13 cellular contexts compared by ENCODE assay signal in genomic region chr2:44668336-44668735, GRCh38.
DNase-seq lines count a peak whose midpoint lies in the region; ATAC-seq and TF ChIP-seq lines count a peak whose summit lies in the region.
"Had no signal": no experiment of that assay in that cellular context is flagged by ENCODE, and none has a peak within 500 bp of the region (broad histone marks: within the 10 kb centered on the region; RNA-seq: fewer than 3 reads in every experiment).

No MANE protein-coding gene starts in this region.

- no peaks in the 10 kb centered on the region for H4K20me1 ChIP-seq in PC-3 (ENCODE audit: low read length)

- H3K27me3 Mint-ChIP-seq in CD14-positive monocyte (ENCODE audit: low read depth in 3 of 3), result peaks cover 3 to 5% (median 3%) of the 10 kb centered on the region in 3 donors

- no peaks in the 10 kb centered on the region for H3K4me1 Mint-ChIP-seq in CD14-positive monocyte

- H3K9me3 Mint-ChIP-seq in CD14-positive monocyte, result no peaks in the 10 kb centered on the region
- H3K9me3 Mint-ChIP-seq: mesothelial cell of epicardium had no signal

- H3F3A ChIP-seq in PC-3 (ENCODE audit: low read length, unreplicated experiment), result no peaks in the 10 kb centered on the region

- no peak overlapping the region for H3K9ac ChIP-seq in PC-3 (ENCODE audit: low read length)

- no peaks in the 10 kb centered on the region for H3K79me2 ChIP-seq in PC-3 (ENCODE audit: low read length)

- H3K4me3 Mint-ChIP-seq in CD14-positive monocyte, result no peak overlapping the region
- H3K4me3 Mint-ChIP-seq: mesothelial cell of epicardium had no signal

- no peaks in the 10 kb centered on the region for H3K9me2 ChIP-seq in PC-3 (replicated peaks; ENCODE audit: low read length)

- H3K27ac ChIP-seq in PC-3 (ENCODE audit: low read length), result no peak overlapping the region

- intact Hi-C loops in PC-3 (cut with micrococcal nuclease), result no loop called here
- intact Hi-C loops in CD14-positive monocyte (cut with micrococcal nuclease), result no loop called here

- H3K4me3 ChIP-seq in HFF-Myc (replicated peaks; ENCODE audit: low read depth, low read length) (no peak overlapping the region), PC-3 (ENCODE audit: low read length) (no peak overlapping the region)

- POLR2A ChIA-PET in PC-3 (lab: Charles Lee; ENCODE audit: unreplicated experiment), result no interaction called here

- no peaks in the 10 kb centered on the region for H3K36me3 Mint-ChIP-seq in CD14-positive monocyte
- H3K36me3 Mint-ChIP-seq: mesothelial cell of epicardium had no signal

- CTCF ChIA-PET in PC-3 (lab: Charles Lee), result interaction anchor here (0.6 kb wide), 1 partner anchor 717 kb away, joined by 3 read pairs; no protein-coding TSS in a partner anchor

- TF ChIP-seq CTCF in HFF-Myc (IDR thresholded peaks at IDR 0.05; ENCODE audit: low read depth, low read length, missing control alignments), result peak; percentile 29
- peak; percentile 71 for TF ChIP-seq CTCF in PC-3 (conservative IDR thresholded peaks at IDR 0.05; ENCODE audit: low read depth, low read length)
- TF ChIP-seq CTCF in CD14-positive monocyte (IDR thresholded peaks at IDR 0.05), result no peak

- no peaks in the 10 kb centered on the region for H3K4me1 ChIP-seq in PC-3 (ENCODE audit: insufficient read depth, low read length)

- H3K4me2 ChIP-seq in PC-3 (ENCODE audit: low read length), result no peak overlapping the region

- DNase-seq in EL (peak; percentile 18), HFF-Myc (ENCODE audit: extremely low read depth, low read depth) (no peak), PC-3 (peak; percentile 48), germinal center (ENCODE audit: low spot score) (peak; percentile 7), CD14-positive monocyte (ENCODE audit: low spot score) (no peak), SKM-1 treated with dmso at 0.1 percent for 144 hours (lab: John Stamatoyannopoulos, UW; ENCODE audit: unreplicated experiment) (no peak)
- no peak for DNase-seq in stimulated activated CD4-positive, alpha-beta T cell treated with anti-CD3 and anti-CD28 coated beads, Interleukin-12 subunit alpha, Interleukin-12 subunit beta, amount 100 ng/mL, for 4 hours
- DNase-seq: activated T-cell treated with anti-CD3 and anti-CD28 coated beads, Interleukin-2, amount 50 U/mL, for 1 hour; central memory CD4-positive, alpha-beta T cell; GF-D8; NCI-H1417 treated with DMSO at 0.1 percent for 48 hours had no signal

- H3K36me3 ChIP-seq in PC-3 (ENCODE audit: low read depth, low read length), result no peaks in the 10 kb centered on the region

- no peak overlapping the region for H3K27ac Mint-ChIP-seq in CD14-positive monocyte
- H3K27ac Mint-ChIP-seq: mesothelial cell of epicardium had no signal

- H3K27me3 ChIP-seq in PC-3 (ENCODE audit: low read length), result no peaks in the 10 kb centered on the region

- BruUV-seq in PC-3 (replicated peaks; lab: Mats Ljungman, UMichigan), result no TSS peak

- ATAC-seq in PC-3 (no peak), esophagus mucosa (no peak)

- no peaks in the 10 kb centered on the region for H3K9me3 ChIP-seq in PC-3 (ENCODE audit: low read length)

- no peak overlapping the region for H2AFZ ChIP-seq in PC-3 (ENCODE audit: low read length)

Comparison
In these comparisons a context has a peak if more than half of its experiments do, and no peak if none do; other contexts are left out.
1. DNase-seq: peak in EL (single experiment), PC-3 (single experiment) and germinal center (single experiment); none in HFF-Myc (single experiment), CD14-positive monocyte (single experiment), stimulated activated CD4-positive, alpha-beta T cell treated with anti-CD3 and anti-CD28 coated beads, Interleukin-12 subunit alpha, Interleukin-12 subunit beta, amount 100 ng/mL, for 4 hours (single experiment) and SKM-1 treated with dmso at 0.1 percent for 144 hours (single experiment).